In genomic region chr12:104670439-104671406, GRCh38 we compare ENCODE assay signal across 9 cellular contexts.
A peak's percentile ranks its signal among the peaks of the same experiment; 100 is the strongest.
DNase-seq lines count a peak whose midpoint lies in the region; ATAC-seq and TF ChIP-seq lines count a peak whose summit lies in the region.
"Had no signal": no experiment of that assay in that cellular context is flagged by ENCODE, and none has a peak within 500 bp of the region (broad histone marks: within the 10 kb centered on the region; RNA-seq: fewer than 3 reads in every experiment).

No MANE protein-coding gene starts in this region.

- POLR2A ChIA-PET in WTC11 (lab: Charles Lee) = no interaction called here

- H3K36me3 ChIP-seq in tibial nerve = no peaks in the 10 kb centered on the region

- no peak for ATAC-seq in activated T-cell treated with anti-CD3 and anti-CD28 coated beads, Interleukin-2, amount 50 U/mL, for 4 hours
- no peak for ATAC-seq in WTC11

- CTCF ChIA-PET in WTC11 (lab: Charles Lee) = interaction anchor here (1.2 to 4.3 kb wide), 3 partner anchors 16 to 289 kb away, joined by 6 to 30 read pairs (median 8); no protein-coding TSS in a partner anchor

- H3K4me3 ChIP-seq in tibial nerve = no peak overlapping the region

- peak in 1 of 2 donors; percentile 61 for TF ChIP-seq EP300 in tibial nerve (IDR thresholded peaks at IDR 0.05)

- WGBS in tibial nerve, 2 donors = 35 to 40% methylated on average over 6 of the region's 6 CpGs

- H3K4me1 Mint-ChIP-seq in activated T-cell treated with anti-CD3 and anti-CD28 coated beads, Interleukin-2, amount 50 U/mL, for 4 hours (ENCODE audit: low read depth) = peaks cover 69% of the 10 kb centered on the region
- H3K4me1 Mint-ChIP-seq in WTC11 = peaks cover 34% of the 10 kb centered on the region

- no peak for TF ChIP-seq CTCF in WTC11 (IDR thresholded peaks at IDR 0.05)
- TF ChIP-seq CTCF in tibial nerve (IDR thresholded peaks at IDR 0.05) = no peak

- H3K4me3 Mint-ChIP-seq in activated T-cell treated with anti-CD3 and anti-CD28 coated beads, Interleukin-2, amount 50 U/mL, for 4 hours = peak overlapping the region; percentile 67
- H3K4me3 Mint-ChIP-seq in WTC11 = no peak overlapping the region

- H3K27me3 Mint-ChIP-seq in activated T-cell treated with anti-CD3 and anti-CD28 coated beads, Interleukin-2, amount 50 U/mL, for 4 hours (ENCODE audit: low read depth) = no peaks in the 10 kb centered on the region
- no peaks in the 10 kb centered on the region for H3K27me3 Mint-ChIP-seq in WTC11 (ENCODE audit: low read depth)

- 0 out of 2 replicates have a peak overlapping the region, but pooled peaks have one; percentile 3 for H3K27ac Mint-ChIP-seq in WTC11

- no peaks in the 10 kb centered on the region for H3K9me3 ChIP-seq in tibial nerve

- TF ChIP-seq POLR2A in tibial nerve (IDR thresholded peaks at IDR 0.05) = no peak

- peaks cover 11% of the 10 kb centered on the region for H3K36me3 Mint-ChIP-seq in activated T-cell treated with anti-CD3 and anti-CD28 coated beads, Interleukin-2, amount 50 U/mL, for 4 hours (ENCODE audit: insufficient read depth)
- H3K36me3 Mint-ChIP-seq in WTC11 = no peaks in the 10 kb centered on the region

- no peaks in the 10 kb centered on the region for H3K27me3 ChIP-seq in tibial nerve

- H3K9me3 Mint-ChIP-seq in activated T-cell treated with anti-CD3 and anti-CD28 coated beads, Interleukin-2, amount 50 U/mL, for 4 hours = no peaks in the 10 kb centered on the region
- H3K9me3 Mint-ChIP-seq in WTC11 = no peaks in the 10 kb centered on the region

- peak overlapping the region; percentile 48 to 90 (median 78) for H3K27ac ChIP-seq in tibial nerve

- H3K4me1 ChIP-seq in tibial nerve = peaks cover 0 to 59% (median 48%) of the 10 kb centered on the region in 4 donors

- DNase-seq in activated T-cell treated with anti-CD3 and anti-CD28 coated beads, Interleukin-2, amount 50 U/mL, for 4 hours = no peak
- no peak for DNase-seq in activated T-cell treated with anti-CD3 and anti-CD28 coated beads, Interleukin-2, amount 50 U/mL, for 1 hour
- no peak for DNase-seq in WTC11 (ENCODE audit: low spot score)
- DNase-seq in kidney tubule cell (ENCODE audit: low spot score) = peak; percentile 29
- DNase-seq in tibial nerve (ENCODE audit: low spot score in 2 of 2) = no peak
- no peak for DNase-seq in AML-193 (lab: John Stamatoyannopoulos, UW)
- DNase-seq in iPS-NIHi7 (ENCODE audit: extremely low spot score) = no peak
- no peak for DNase-seq in NK-92 treated with Interleukin-12 subunit alpha and Interleukin-12 subunit beta, amount 100 ng/mL, for 24 hours (lab: John Stamatoyannopoulos, UW)
- DNase-seq: NCI-H2081 treated with DMSO at 0.1 percent for 48 hours had no signal

TF ChIP-seq in WTC11, 78 proteins besides CTCF, POLR2A, EP300 and RAD21:
- TF ChIP-seq, protein P1, sequence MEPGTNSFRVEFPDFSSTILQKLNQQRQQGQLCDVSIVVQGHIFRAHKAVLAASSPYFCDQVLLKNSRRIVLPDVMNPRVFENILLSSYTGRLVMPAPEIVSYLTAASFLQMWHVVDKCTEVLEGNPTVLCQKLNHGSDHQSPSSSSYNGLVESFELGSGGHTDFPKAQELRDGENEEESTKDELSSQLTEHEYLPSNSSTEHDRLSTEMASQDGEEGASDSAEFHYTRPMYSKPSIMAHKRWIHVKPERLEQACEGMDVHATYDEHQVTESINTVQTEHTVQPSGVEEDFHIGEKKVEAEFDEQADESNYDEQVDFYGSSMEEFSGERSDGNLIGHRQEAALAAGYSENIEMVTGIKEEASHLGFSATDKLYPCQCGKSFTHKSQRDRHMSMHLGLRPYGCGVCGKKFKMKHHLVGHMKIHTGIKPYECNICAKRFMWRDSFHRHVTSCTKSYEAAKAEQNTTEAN (CRISPR knock-in tag; IDR thresholded peaks at IDR 0.05) = peak; percentile 67; the same call in 1 of the 2 replicates
- TF ChIP-seq NR2C2 (CRISPR knock-in tag; IDR thresholded peaks at IDR 0.05) = no peak
TF ChIP-seq in WTC11: peak in this region for 1.
